31 cellular contexts compared by ENCODE assay signal in the genomic region with DNA sequence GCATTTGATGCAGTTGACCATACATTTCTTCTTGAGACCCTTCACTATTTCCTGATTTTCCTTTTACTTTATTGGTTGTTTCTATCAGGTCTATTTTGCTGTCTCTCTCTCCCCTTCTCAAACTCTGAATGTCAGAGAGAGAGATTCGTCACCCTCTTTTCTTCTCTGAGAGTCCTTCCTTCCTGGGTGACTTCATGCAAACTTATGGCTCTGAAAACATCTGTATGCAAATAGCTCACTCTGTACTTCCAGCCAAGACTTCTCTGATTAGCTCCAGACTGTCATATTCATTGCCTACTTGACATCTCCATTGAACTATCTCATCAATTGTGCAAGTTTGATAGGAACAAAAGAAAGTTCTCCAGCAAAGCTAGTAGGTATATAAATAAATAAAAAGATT.
A peak's percentile ranks its signal among the peaks of the same experiment; 100 is the strongest.
DNase-seq lines count a peak whose midpoint lies in the region; ATAC-seq and TF ChIP-seq lines count a peak whose summit lies in the region.
"Had no signal": no experiment of that assay in that cellular context is flagged by ENCODE, and none has a peak within 500 bp of the region (broad histone marks: within the 10 kb centered on the region; RNA-seq: fewer than 3 reads in every experiment).

No MANE protein-coding gene starts in this region.

- peaks cover 10% of the 10 kb centered on the region for H3K9me3 Mint-ChIP-seq in activated CD4-positive, alpha-beta T cell treated with anti-CD3 and anti-CD28 coated beads, Interleukin-2, amount 10 ng/mL, durations not matched to agents 24 days and 14 days
- H3K9me3 Mint-ChIP-seq in memory B cell = peaks cover 2% of the 10 kb centered on the region
- H3K9me3 Mint-ChIP-seq: GM23338, HFFc6 had no signal

- BruUV-seq in OCI-LY7 (replicated peaks; lab: Mats Ljungman, UMichigan) = no TSS peak

- H3K36me3 ChIP-seq in OCI-LY7 (ENCODE audit: insufficient read depth, low read length) = no peaks in the 10 kb centered on the region
- H3K36me3 ChIP-seq: cardiac muscle cell, gastroesophageal sphincter, ovary, right atrium auricular region, SJSA1, spleen had no signal

- POLR2A ChIA-PET in OCI-LY7 (lab: Charles Lee) = interaction anchor here (0.6 kb wide), 1 partner anchor 146 kb away, joined by 3 read pairs; no protein-coding TSS in a partner anchor

- H3K27ac Mint-ChIP-seq in activated CD4-positive, alpha-beta T cell treated with anti-CD3 and anti-CD28 coated beads, Interleukin-2, amount 10 ng/mL, durations not matched to agents 24 days and 14 days = no peak overlapping the region
- no peak overlapping the region for H3K27ac Mint-ChIP-seq in memory B cell
- H3K27ac Mint-ChIP-seq: endodermal cell, GM23338, HFFc6, type B pancreatic cell had no signal

- H3K36me3 Mint-ChIP-seq in activated CD4-positive, alpha-beta T cell treated with anti-CD3 and anti-CD28 coated beads, Interleukin-2, amount 10 ng/mL, durations not matched to agents 24 days and 14 days (ENCODE audit: low read depth) = peaks cover 17% of the 10 kb centered on the region
- no peaks in the 10 kb centered on the region for H3K36me3 Mint-ChIP-seq in memory B cell

- H3K27ac ChIP-seq in OCI-LY7 (ENCODE audit: low read depth, low read length, poor library complexity, severe bottlenecking) = no peak overlapping the region
- H3K27ac ChIP-seq: cardiac muscle cell, gastroesophageal sphincter, hepatocyte, ovary, Peyer's patch, right atrium auricular region, SJSA1 had no signal

- ATAC-seq in GM19043 (IDR thresholded peaks at IDR 0.05; ENCODE audit: low read depth, unreplicated experiment) (peak; percentile 61), memory B cell (ENCODE audit: low read depth) (peak; percentile 88), GM21825 (IDR thresholded peaks at IDR 0.05; ENCODE audit: unreplicated experiment) (no peak)
- ATAC-seq: gastroesophageal sphincter, GM23338, left cardiac atrium had no signal

- H3K4me1 Mint-ChIP-seq in activated CD4-positive, alpha-beta T cell treated with anti-CD3 and anti-CD28 coated beads, Interleukin-2, amount 10 ng/mL, durations not matched to agents 24 days and 14 days = peaks cover 45% of the 10 kb centered on the region
- H3K4me1 Mint-ChIP-seq in memory B cell = peaks cover 14% of the 10 kb centered on the region
- H3K4me1 Mint-ChIP-seq: GM23338 had no signal

- no peak for TF ChIP-seq CTCF in OCI-LY7 (conservative IDR thresholded peaks at IDR 0.05; ENCODE audit: low read length)

- no peaks in the 10 kb centered on the region for H3K79me2 ChIP-seq in OCI-LY7 (ENCODE audit: insufficient read depth, low read depth, low read length)
- H3K79me2 ChIP-seq: hepatocyte had no signal

- no peak overlapping the region for H3K4me3 Mint-ChIP-seq in activated CD4-positive, alpha-beta T cell treated with anti-CD3 and anti-CD28 coated beads, Interleukin-2, amount 10 ng/mL, durations not matched to agents 24 days and 14 days
- H3K4me3 Mint-ChIP-seq in memory B cell = no peak overlapping the region
- H3K4me3 Mint-ChIP-seq: endodermal cell, GM23338, HFFc6, type B pancreatic cell had no signal

- no peaks in the 10 kb centered on the region for H4K20me1 ChIP-seq in OCI-LY7 (ENCODE audit: insufficient read depth, low read length)

- H3K9me3 ChIP-seq in OCI-LY7 (ENCODE audit: low read length) = no peaks in the 10 kb centered on the region
- H3K9me3 ChIP-seq: gastroesophageal sphincter, ovary, Peyer's patch, right atrium auricular region, SJSA1 had no signal

- peaks cover 7% of the 10 kb centered on the region for H3K4me1 ChIP-seq in OCI-LY7 (ENCODE audit: insufficient read depth, low read length, poor library complexity, severe bottlenecking)
- H3K4me1 ChIP-seq: gastroesophageal sphincter, Peyer's patch, right atrium auricular region had no signal

- peak overlapping the region; percentile 17; the same call in 1 of the 2 replicates for H3K4me2 ChIP-seq in OCI-LY7 (ENCODE audit: low read length)
- H3K4me2 ChIP-seq: GM23338, hepatocyte had no signal

- H2AFZ ChIP-seq in OCI-LY7 (ENCODE audit: low read length) = no peak overlapping the region
- H2AFZ ChIP-seq: GM23338, hepatocyte had no signal

- CTCF ChIA-PET in OCI-LY7 (lab: Charles Lee; ENCODE audit: unreplicated experiment) = no interaction called here

- no peak overlapping the region for H3K4me3 ChIP-seq in OCI-LY7 (ENCODE audit: low read depth, low read length, poor library complexity, severe bottlenecking)
- H3K4me3 ChIP-seq: cardiac muscle cell, gastroesophageal sphincter, GM23338, hepatocyte, ovary, Peyer's patch, right atrium auricular region, SJSA1, spleen had no signal

- H3K27me3 Mint-ChIP-seq in activated CD4-positive, alpha-beta T cell treated with anti-CD3 and anti-CD28 coated beads, Interleukin-2, amount 10 ng/mL, durations not matched to agents 24 days and 14 days = no peaks in the 10 kb centered on the region
- H3K27me3 Mint-ChIP-seq in memory B cell = no peaks in the 10 kb centered on the region
- H3K27me3 Mint-ChIP-seq: type B pancreatic cell had no signal

- no peaks in the 10 kb centered on the region for H3K9me2 ChIP-seq in OCI-LY7 (ENCODE audit: insufficient read depth, low read length)

- intact Hi-C loops in activated CD4-positive, alpha-beta T cell treated with anti-CD3 and anti-CD28 coated beads, Interleukin-2, amount 10 ng/mL, durations not matched to agents 24 days and 14 days (cut with micrococcal nuclease) = loop anchor here (10.0 kb wide), 1 partner anchor 678 kb away; no protein-coding TSS in a partner anchor
- intact Hi-C loops in OCI-LY7 (cut with micrococcal nuclease; ENCODE audit: unreplicated experiment) = no loop called here

- DNase-seq in activated CD4-positive, alpha-beta T cell treated with anti-CD3 and anti-CD28 coated beads, Interleukin-2, amount 10 ng/mL, durations not matched to agents 24 days and 14 days = peak; percentile 57
- DNase-seq in activated CD4-positive, alpha-beta T cell treated with anti-CD3 and anti-CD28 coated beads, Interleukin-2, amount 50 U/mL, for 4 hours = no peak
- DNase-seq in OCI-LY7 (ENCODE audit: low spot score) (no peak), memory B cell (ENCODE audit: low spot score in 2 of 2) (no peak), RPMI8226 (no peak), NCI-H345 treated with DMSO at 0.1 percent for 48 hours (lab: John Stamatoyannopoulos, UW; ENCODE audit: unreplicated experiment) (no peak)
- DNase-seq: activated CD4-positive, alpha-beta T cell treated with anti-CD3 and anti-CD28 coated beads for 48 hours; activated naive CD4-positive, alpha-beta T cell treated with anti-CD3 and anti-CD28 coated beads, Interleukin-2, amount 50 U/mL, for 16 hours; aorta; cortex of kidney; endodermal cell; GDM1; HFFc6; left cardiac atrium; NCI-H1048; NCI-H1694; NK-92 treated with Interleukin-12 subunit alpha and Interleukin-12 subunit beta, amount 100 ng/mL, for 24 hours; ovary; Peyer's patch; spleen; stimulated activated CD4-positive, alpha-beta T cell treated with anti-CD3 and anti-CD28 coated beads, Interleukin-2, amount 100 ng/mL, for 48 hours; substantia nigra had no signal
